9 cellular contexts compared by ENCODE assay signal in genomic region chr3:151305081-151305777, GRCh38. TPM values are rescaled to one million over a fixed set of nuclear protein-coding genes. Genes with fewer than 3 reads are reported as not detected.
A peak's percentile ranks its signal among the peaks of the same experiment; 100 is the strongest.
DNase-seq lines count a peak whose midpoint lies in the region; ATAC-seq and TF ChIP-seq lines count a peak whose summit lies in the region.
"Had no signal": no experiment of that assay in that cellular context is flagged by ENCODE, and none has a peak within 500 bp of the region (broad histone marks: within the 10 kb centered on the region; RNA-seq: fewer than 3 reads in every experiment).

No MANE protein-coding gene starts in this region.

- H3K27ac Mint-ChIP-seq in CD8-positive, alpha-beta memory T cell: peak overlapping the region in 1 of 8 donors; percentile 23

- intact Hi-C loops in breast epithelium (cut with DNase I; ENCODE audit: low total_unique reads) (no loop called here), lower lobe of right lung (cut with DNase I) (no loop called here), aorta (cut with DNase I) (no loop called here)

- CTCF ChIA-PET in CD8-positive, alpha-beta memory T cell (lab: Charles Lee): interaction anchor here (1.0 to 1.4 kb wide), 2 partner anchors 16 to 148 kb away, joined by 3 read pairs; no protein-coding TSS in a partner anchor

- no peaks in the 10 kb centered on the region for H3K4me1 ChIP-seq in CD8-positive, alpha-beta memory T cell (ENCODE audit: insufficient read depth, low read length)
- H3K4me1 ChIP-seq in breast epithelium (peaks cover 0 to 8% of the 10 kb centered on the region in 2 donors), lower lobe of right lung (peaks cover 6% of the 10 kb centered on the region), aorta (ENCODE audit: control insufficient read depth in 1 of 2, insufficient read depth in 2 of 2, low read length in 2 of 2) (peaks cover 0 to 4% of the 10 kb centered on the region in 2 donors)

- H3K4me3 Mint-ChIP-seq in CD8-positive, alpha-beta memory T cell: peak overlapping the region in 4 of 7 donors; percentile 10 to 61 (median 32)

- WGBS in aorta, 2 donors: 52 to 53% methylated on average over 7 of the region's 7 CpGs

- TF ChIP-seq POLR2A in breast epithelium (IDR thresholded peaks at IDR 0.05): no peak

- H3K36me3 ChIP-seq in CD8-positive, alpha-beta memory T cell (ENCODE audit: insufficient read depth, low read length): no peaks in the 10 kb centered on the region
- H3K36me3 ChIP-seq in MG63 (no peaks in the 10 kb centered on the region), breast epithelium (no peaks in the 10 kb centered on the region), lower lobe of right lung (no peaks in the 10 kb centered on the region), aorta (ENCODE audit: control insufficient read depth in 1 of 2, insufficient read depth in 2 of 2, low read length in 1 of 2) (no peaks in the 10 kb centered on the region)

- TF ChIP-seq CTCF in breast epithelium (IDR thresholded peaks at IDR 0.05) (no peak), lower lobe of right lung (IDR thresholded peaks at IDR 0.05) (no peak)

- no peak overlapping the region for H3K27ac ChIP-seq in CD8-positive, alpha-beta memory T cell (ENCODE audit: low read depth, low read length)
- H3K27ac ChIP-seq in breast epithelium (peak overlapping the region; percentile 85 to 90), lower lobe of right lung (no peak overlapping the region), aorta (ENCODE audit: low read depth in 1 of 2, low read length in 2 of 2) (no peak overlapping the region)
- H3K27ac ChIP-seq: dorsolateral prefrontal cortex had no signal

- no peaks in the 10 kb centered on the region for H3K9me3 Mint-ChIP-seq in CD8-positive, alpha-beta memory T cell

- H3K9me3 ChIP-seq in CD8-positive, alpha-beta memory T cell (ENCODE audit: low read length): no peaks in the 10 kb centered on the region
- H3K9me3 ChIP-seq in MG63: no peaks in the 10 kb centered on the region
- no peaks in the 10 kb centered on the region for H3K9me3 ChIP-seq in breast epithelium
- no peaks in the 10 kb centered on the region for H3K9me3 ChIP-seq in lower lobe of right lung
- H3K9me3 ChIP-seq in aorta (ENCODE audit: control insufficient read depth, low read length): no peaks in the 10 kb centered on the region

- no peaks in the 10 kb centered on the region for H3K36me3 Mint-ChIP-seq in CD8-positive, alpha-beta memory T cell

- POLR2A ChIA-PET in CD8-positive, alpha-beta memory T cell (lab: Charles Lee): interaction anchor here (0.7 kb wide), 1 partner anchor 863 kb away, joined by 3 read pairs; no protein-coding TSS in a partner anchor

- peaks cover 3 to 18% of the 10 kb centered on the region in 2 donors for H3K27me3 Mint-ChIP-seq in CD8-positive, alpha-beta memory T cell

- no peak for DNase-seq in CD8-positive, alpha-beta memory T cell
- peak; percentile 95 for DNase-seq in MG63
- DNase-seq in breast epithelium (ENCODE audit: low spot score in 2 of 2): peak; percentile 84 to 93
- DNase-seq in lower lobe of right lung: peak; percentile 61
- peak; percentile 65 to 78 for DNase-seq in aorta
- DNase-seq in NCI-H774 (lab: John Stamatoyannopoulos, UW): no peak
- DNase-seq in cortex of kidney (lab: John Stamatoyannopoulos, UW): no peak

- no peaks in the 10 kb centered on the region for H3K27me3 ChIP-seq in CD8-positive, alpha-beta memory T cell (ENCODE audit: insufficient read depth, low read length, poor library complexity, severe bottlenecking)
- no peaks in the 10 kb centered on the region for H3K27me3 ChIP-seq in MG63
- H3K27me3 ChIP-seq in breast epithelium: no peaks in the 10 kb centered on the region
- H3K27me3 ChIP-seq in lower lobe of right lung (ENCODE audit: low read depth): no peaks in the 10 kb centered on the region
- H3K27me3 ChIP-seq in aorta (ENCODE audit: control insufficient read depth in 1 of 2, insufficient read depth in 2 of 2, low read length in 1 of 2): no peaks in the 10 kb centered on the region
- H3K27me3 ChIP-seq: dorsolateral prefrontal cortex had no signal

- H3K4me3 ChIP-seq in CD8-positive, alpha-beta memory T cell (ENCODE audit: low read length): no peak overlapping the region
- H3K4me3 ChIP-seq in MG63: peak overlapping the region; percentile 21
- H3K4me3 ChIP-seq in breast epithelium: peak overlapping the region in 2 of 3 donors; percentile 21 to 36
- H3K4me3 ChIP-seq in lower lobe of right lung: no peak overlapping the region
- H3K4me3 ChIP-seq in aorta (ENCODE audit: low read length in 2 of 2): no peak overlapping the region
- H3K4me3 ChIP-seq: dorsolateral prefrontal cortex had no signal

- ATAC-seq in lower lobe of right lung (peak; percentile 86 to 89), aorta (ENCODE audit: low FRiP score) (peak; percentile 64), GM19023 (IDR thresholded peaks at IDR 0.05; ENCODE audit: unreplicated experiment) (no peak)

- peaks cover 12 to 15% (median 14%) of the 10 kb centered on the region in 3 donors for H3K4me1 Mint-ChIP-seq in CD8-positive, alpha-beta memory T cell

RNA-seq across cellular contexts. Expression of gene GPR87, which starts 11.4 kb away (rescaled TPM):
- total RNA-seq in CD8-positive, alpha-beta memory T cell: 1 to 10 TPM in 1 of 2 experiments, under 1 TPM in 1; 0.61 to 1.2 TPM
- not detected for polyA plus RNA-seq in CD8-positive, alpha-beta memory T cell
- total RNA-seq in MG63 (2014; rRNA removed; shearing (Covaris generic); ENCODE audit: low replicate concordance): 0.23 TPM in 1 of 2 replicates, not detected in the other
- 1 to 10 TPM in 2 of 3 donors, not detected in 1; 2.6 to 3.4 TPM for total RNA-seq in breast epithelium
- 0.24 TPM for total RNA-seq in lower lobe of right lung
- not detected for total RNA-seq in aorta
- not detected for polyA plus RNA-seq in aorta
- total RNA-seq: dorsolateral prefrontal cortex had no signal

RNA-seq across cellular contexts. Expression of gene P2RY13, which starts 24.1 kb away (rescaled TPM):
- total RNA-seq in CD8-positive, alpha-beta memory T cell: not detected
- not detected for polyA plus RNA-seq in CD8-positive, alpha-beta memory T cell
- total RNA-seq in MG63 (2014; rRNA removed; shearing (Covaris generic); ENCODE audit: low replicate concordance): not detected in 2 replicates
- 1 to 10 TPM in 2 of 3 donors, under 1 TPM in 1; 0.98 to 6.9 (median 2.5) TPM for total RNA-seq in breast epithelium
- total RNA-seq in lower lobe of right lung: 14.4 TPM
- total RNA-seq in aorta: 1 to 10 TPM; 2.6 to 2.7 TPM
- polyA plus RNA-seq in aorta: 1 to 10 TPM in 1 of 2 donors, under 1 TPM in 1; 0.51 to 3.3 TPM

RNA-seq across cellular contexts. Expression of gene P2RY14, which starts 26.9 kb away (rescaled TPM):
- total RNA-seq in CD8-positive, alpha-beta memory T cell: 1 to 10 TPM in 1 of 2 experiments, under 1 TPM in 1; 0.84 to 1.3 TPM
- polyA plus RNA-seq in CD8-positive, alpha-beta memory T cell: 4.3 TPM
- not detected in 2 replicates for total RNA-seq in MG63 (2014; rRNA removed; shearing (Covaris generic); ENCODE audit: low replicate concordance)
- total RNA-seq in breast epithelium: 1 to 10 TPM; 1.9 to 8.5 (median 3.3) TPM
- total RNA-seq in lower lobe of right lung: 5.7 TPM
- 1 to 10 TPM; 1.1 to 2.8 TPM for total RNA-seq in aorta
- 1 to 10 TPM in 1 of 2 donors, under 1 TPM in 1; 0.97 to 1.8 TPM for polyA plus RNA-seq in aorta

Comparison
In these comparisons a context has a peak if more than half of its experiments do, and no peak if none do; other contexts are left out.
1. DNase-seq: peak in MG63 (single experiment), breast epithelium (2 of 2), lower lobe of right lung (single experiment) and aorta (2 of 2); none in CD8-positive, alpha-beta memory T cell (0 of 5), NCI-H774 (single experiment) and cortex of kidney (single experiment).
2. H3K27ac ChIP-seq: peak in breast epithelium (2 of 2); none in CD8-positive, alpha-beta memory T cell (single experiment), lower lobe of right lung (single experiment) and aorta (0 of 2).
3. H3K4me3 ChIP-seq: peak in MG63 (single experiment) and breast epithelium (2 of 3); none in CD8-positive, alpha-beta memory T cell (single experiment), lower lobe of right lung (single experiment) and aorta (0 of 2).